Comparison of ENCODE assay signal across 8 cellular contexts in genomic region chr10:133379152-133379800, GRCh38. TPM values are rescaled to one million over a fixed set of nuclear protein-coding genes. Genes with fewer than 3 reads are reported as not detected.
DNase-seq lines count a peak whose midpoint lies in the region; ATAC-seq and TF ChIP-seq lines count a peak whose summit lies in the region.

Gene PAOX, plus strand, starts transcription at chr10:133379262. Its CDS starts 55 bp downstream, at chr10:133379317.

- no CpG with 5 or more reads among the region's 78 CpGs for WGBS in H9 (ENCODE audit: extremely low coverage, insufficient read length, low lambda C conversion rate)
- WGBS in transverse colon (ENCODE audit: low coverage in 1 of 2), 2 donors: 1% methylated on average over 36 of the region's 78 CpGs; no CpG with 5 or more reads in 1 of the 2 donors

- H3K9ac ChIP-seq in H9 (ENCODE audit: extremely low read depth, insufficient read length, low read length): no peak within 1 kb of the TSS
- H3K9ac ChIP-seq in fibroblast of lung (ENCODE audit: insufficient read depth, low read length): peak within 1 kb of the TSS; percentile 65

- H3K4me1 ChIP-seq in H9 (ENCODE audit: insufficient read depth, low read length) (no peaks in the 10 kb centered on the region), fibroblast of lung (ENCODE audit: control insufficient read depth, extremely low read depth, insufficient read depth, low read length) (peaks cover 2% of the 10 kb centered on the region), transverse colon (peaks cover 10 to 25% (median 20%) of the 10 kb centered on the region in 4 donors)
- H3K4me1 ChIP-seq in naive thymus-derived CD4-positive, alpha-beta T cell (ENCODE audit: control insufficient read depth in 2 of 2, insufficient read depth in 2 of 2, low read length in 2 of 2): peaks cover 0 to 3% of the 10 kb centered on the region in 2 donors

- no peak within 1 kb of the TSS for H3K23ac ChIP-seq in H9 (ENCODE audit: insufficient read length, low read depth, low read length)

- no peak within 1 kb of the TSS for H3T11ph ChIP-seq in H9 (ENCODE audit: low read length)

- TF ChIP-seq POLR2A in transverse colon (IDR thresholded peaks at IDR 0.05): peak; percentile 14

- DNase-seq in GM13976 (ENCODE audit: low spot score) (peak; percentile 88), H9 (peak; percentile 62), NCI-H2227 (lab: John Stamatoyannopoulos, UW; ENCODE audit: unreplicated experiment) (peak; percentile 49), fibroblast of lung (ENCODE audit: low read depth in 2 of 2) (peak; percentile 44 to 64), transverse colon (peak; percentile 77), NCI-H128 (lab: John Stamatoyannopoulos, UW; ENCODE audit: unreplicated experiment) (no peak)
- DNase-seq in activated T-cell treated with anti-CD3 and anti-CD28 coated beads, Interleukin-2, amount 50 U/mL, for 72 hours: peak; percentile 75 to 77
- DNase-seq in naive thymus-derived CD4-positive, alpha-beta T cell: peak in 8 of 9 donors; percentile 44 to 74 (median 54)

- no peak within 1 kb of the TSS for H3K27ac Mint-ChIP-seq in H9
- H3K27ac Mint-ChIP-seq in activated T-cell treated with anti-CD3 and anti-CD28 coated beads, Interleukin-2, amount 50 U/mL, for 72 hours: no peak within 1 kb of the TSS
- peak within 1 kb of the TSS in 5 of 9 donors; percentile 33 to 84 (median 75) for H3K27ac Mint-ChIP-seq in naive thymus-derived CD4-positive, alpha-beta T cell

- H3K27ac ChIP-seq in H9 (ENCODE audit: insufficient read length, low read depth, low read length) (no peak within 1 kb of the TSS), fibroblast of lung (ENCODE audit: insufficient read depth, low read length) (no peak within 1 kb of the TSS), transverse colon (peak within 1 kb of the TSS; percentile 86 to 94 (median 90))
- peak within 1 kb of the TSS; percentile 69 for H3K27ac ChIP-seq in naive thymus-derived CD4-positive, alpha-beta T cell (ENCODE audit: low read depth, low read length)

- H3K4me3 ChIP-seq in fibroblast of lung (replicated peaks in 1 of 4; ENCODE audit: control extremely low read depth in 1 of 4, insufficient read depth in 1 of 4, low read depth in 3 of 4, low read length in 4 of 4): peak within 1 kb of the TSS; percentile 54 to 79 (median 74)
- peak within 1 kb of the TSS; percentile 92 for H3K4me3 ChIP-seq in naive thymus-derived CD4-positive, alpha-beta T cell (ENCODE audit: low read length)
- peak within 1 kb of the TSS; percentile 55 to 94 (median 69) for H3K4me3 ChIP-seq in transverse colon

- no peak within 1 kb of the TSS for H2BK20ac ChIP-seq in H9 (ENCODE audit: low read depth, low read length, poor library complexity, severe bottlenecking)

- POLR2A ChIA-PET in naive thymus-derived CD4-positive, alpha-beta T cell (lab: Charles Lee): interaction anchor here (1.4 to 6.0 kb wide), 2 partner anchors 10 to 14 kb away, joined by 4 to 47 read pairs; no protein-coding TSS in a partner anchor

- H3K36me3 Mint-ChIP-seq in H9 (ENCODE audit: insufficient read depth in 1 of 3, low read depth in 3 of 3): peaks cover 0 to 5% (median 1%) of the 10 kb centered on the region in 3 experiments; a peak in 1 of 7 replicates
- no peaks in the 10 kb centered on the region for H3K36me3 Mint-ChIP-seq in activated T-cell treated with anti-CD3 and anti-CD28 coated beads, Interleukin-2, amount 50 U/mL, for 72 hours (ENCODE audit: insufficient read depth in 2 of 2)
- H3K36me3 Mint-ChIP-seq in naive thymus-derived CD4-positive, alpha-beta T cell: no peaks in the 10 kb centered on the region

- peaks cover 8% of the 10 kb centered on the region for H3K23me2 ChIP-seq in H9 (ENCODE audit: insufficient read length, low read depth, low read length, poor library complexity, severe bottlenecking)

- H3K9me3 Mint-ChIP-seq in H9: peaks cover 0 to 3% of the 10 kb centered on the region in 2 experiments; a peak in 2 of 5 replicates
- H3K9me3 Mint-ChIP-seq in activated T-cell treated with anti-CD3 and anti-CD28 coated beads, Interleukin-2, amount 50 U/mL, for 72 hours: no peaks in the 10 kb centered on the region
- no peaks in the 10 kb centered on the region for H3K9me3 Mint-ChIP-seq in naive thymus-derived CD4-positive, alpha-beta T cell

- H3K79me2 ChIP-seq in H9 (ENCODE audit: insufficient read depth, low read length) (no peaks in the 10 kb centered on the region), fibroblast of lung (ENCODE audit: control insufficient read depth, insufficient read depth, low read length) (no peaks in the 10 kb centered on the region)

- H4K8ac ChIP-seq in H9 (replicated peaks; ENCODE audit: insufficient read length, low read depth, low read length): no peak within 1 kb of the TSS

- in situ Hi-C loops in GM13976 (cut with MboI; ENCODE audit: low sequenced_read_pairs, unreplicated experiment): no loop called here
- in situ Hi-C loops in transverse colon (cut with MboI; ENCODE audit: low pct_ligation_motif_present in 1 of 4, low pct_unique_long_range_greater_than_20kb in 1 of 4, low sequenced_read_pairs in 3 of 4): no loop called here

- no peaks in the 10 kb centered on the region for H4K20me1 ChIP-seq in H9 (ENCODE audit: control insufficient read depth, insufficient read depth, insufficient read length)
- no peaks in the 10 kb centered on the region for H4K20me1 ChIP-seq in fibroblast of lung (ENCODE audit: control insufficient read depth, extremely low read depth, insufficient read depth, low read length)

- no peak within 1 kb of the TSS for H2BK12ac ChIP-seq in H9 (ENCODE audit: insufficient read length, low read depth, low read length)

- no peak within 1 kb of the TSS for H2AK5ac ChIP-seq in H9 (ENCODE audit: insufficient read length, low read length)

- ATAC-seq in activated T-cell treated with anti-CD3 and anti-CD28 coated beads, Interleukin-2, amount 50 U/mL, for 72 hours (replicated peaks in 1 of 2): peak; percentile 70 to 71
- ATAC-seq in naive thymus-derived CD4-positive, alpha-beta T cell: peak; percentile 65

- H3K4me1 Mint-ChIP-seq in H9: no peaks in the 10 kb centered on the region
- H3K4me1 Mint-ChIP-seq in activated T-cell treated with anti-CD3 and anti-CD28 coated beads, Interleukin-2, amount 50 U/mL, for 72 hours (ENCODE audit: low read depth): no peaks in the 10 kb centered on the region
- H3K4me1 Mint-ChIP-seq in naive thymus-derived CD4-positive, alpha-beta T cell: peaks cover 0 to 14% (median 7%) of the 10 kb centered on the region in 7 donors

- no peak for TF ChIP-seq CTCF in GM13976 (IDR thresholded peaks at IDR 0.05; ENCODE audit: borderline replicate concordance, control extremely low read depth, extremely low read depth, insufficient read depth, missing control alignments)
- no peak for TF ChIP-seq CTCF in H9 (conservative IDR thresholded peaks at IDR 0.05)
- TF ChIP-seq CTCF in fibroblast of lung (conservative IDR thresholded peaks at IDR 0.05 in 1 of 2, IDR thresholded peaks at IDR 0.05 in 1 of 2; ENCODE audit: low read depth in 1 of 2, low read length in 2 of 2): no peak
- TF ChIP-seq CTCF in transverse colon (IDR thresholded peaks at IDR 0.05): no peak

- H4K91ac ChIP-seq in H9 (ENCODE audit: insufficient read length, low read depth, low read length): no peak within 1 kb of the TSS

- peak within 1 kb of the TSS; percentile 62 for H3K4me2 ChIP-seq in H9 (ENCODE audit: insufficient read depth, insufficient read length, low read length)
- peak within 1 kb of the TSS; percentile 91 for H3K4me2 ChIP-seq in fibroblast of lung (ENCODE audit: extremely low read depth, insufficient read depth, low read length)

- H2BK120ac ChIP-seq in H9 (ENCODE audit: low read depth, low read length, poor library complexity, severe bottlenecking): no peak within 1 kb of the TSS

- H3K79me1 ChIP-seq in H9 (ENCODE audit: insufficient read depth, low read depth, low read length, poor library complexity, severe bottlenecking): no peaks in the 10 kb centered on the region

- H3K4me3 Mint-ChIP-seq in H9: peak within 1 kb of the TSS; percentile 66 to 85
- H3K4me3 Mint-ChIP-seq in activated T-cell treated with anti-CD3 and anti-CD28 coated beads, Interleukin-2, amount 50 U/mL, for 72 hours: peak within 1 kb of the TSS; percentile 81 to 88
- peak within 1 kb of the TSS; percentile 82 to 90 (median 86) for H3K4me3 Mint-ChIP-seq in naive thymus-derived CD4-positive, alpha-beta T cell

- H4K5ac ChIP-seq in H9 (ENCODE audit: insufficient read length, low read depth, low read length): no peak within 1 kb of the TSS

- peaks cover 52% of the 10 kb centered on the region for H3K27me3 Mint-ChIP-seq in H9 (ENCODE audit: low read depth)
- H3K27me3 Mint-ChIP-seq in activated T-cell treated with anti-CD3 and anti-CD28 coated beads, Interleukin-2, amount 50 U/mL, for 72 hours (ENCODE audit: low read depth): no peaks in the 10 kb centered on the region
- H3K27me3 Mint-ChIP-seq in naive thymus-derived CD4-positive, alpha-beta T cell: peaks cover 0 to 11% (median 0%) of the 10 kb centered on the region in 5 donors

- H3K18ac ChIP-seq in H9 (ENCODE audit: insufficient read length, low read depth, low read length): no peak within 1 kb of the TSS

- H3K4ac ChIP-seq in H9 (ENCODE audit: low read depth, low read length): no peak within 1 kb of the TSS

- H3K27me3 ChIP-seq in H9 (ENCODE audit: insufficient read depth, low read length) (peaks cover 18% of the 10 kb centered on the region), fibroblast of lung (ENCODE audit: control insufficient read depth, insufficient read depth, low read length) (no peaks in the 10 kb centered on the region), transverse colon (no peaks in the 10 kb centered on the region)
- no peaks in the 10 kb centered on the region for H3K27me3 ChIP-seq in naive thymus-derived CD4-positive, alpha-beta T cell (ENCODE audit: control insufficient read depth in 2 of 2, insufficient read depth in 2 of 2, low read length in 2 of 2)

- H3K14ac ChIP-seq in H9 (ENCODE audit: insufficient read depth, low read length): no peak within 1 kb of the TSS

- no peak within 1 kb of the TSS for H2BK5ac ChIP-seq in H9 (ENCODE audit: insufficient read length, low read length)

- no peaks in the 10 kb centered on the region for H3K9me3 ChIP-seq in H9 (ENCODE audit: control insufficient read depth, low read depth, low read length)
- no peaks in the 10 kb centered on the region for H3K9me3 ChIP-seq in fibroblast of lung (ENCODE audit: control insufficient read depth, insufficient read depth, low read depth, low read length)
- H3K9me3 ChIP-seq in naive thymus-derived CD4-positive, alpha-beta T cell (ENCODE audit: control insufficient read depth in 2 of 3, low read length in 3 of 3): no peaks in the 10 kb centered on the region
- H3K9me3 ChIP-seq in transverse colon: no peaks in the 10 kb centered on the region

- H2BK15ac ChIP-seq in H9 (ENCODE audit: low read depth, low read length): no peak within 1 kb of the TSS

- intact Hi-C loops in naive thymus-derived CD4-positive, alpha-beta T cell (cut with micrococcal nuclease): loop anchor here (1.0 to 10.0 kb wide), 6 partner anchors 10 to 844 kb away; partner anchors contain the start of genes INPP5A (in 2 of the 2) and MTG1 (in 1 of the 2)
- intact Hi-C loops in transverse colon (cut with DNase I; ENCODE audit: low total_unique reads): no loop called here

- H3K36me3 ChIP-seq in fibroblast of lung (ENCODE audit: control insufficient read depth, insufficient read depth, low read length) (no peaks in the 10 kb centered on the region), transverse colon (no peaks in the 10 kb centered on the region)
- peaks cover 0 to 4% (median 0%) of the 10 kb centered on the region in 3 experiments for H3K36me3 ChIP-seq in naive thymus-derived CD4-positive, alpha-beta T cell (ENCODE audit: control insufficient read depth in 2 of 3, insufficient read depth in 3 of 3, low read length in 3 of 3)

- no peak within 1 kb of the TSS for H2AFZ ChIP-seq in H9 (ENCODE audit: low read length)
- H2AFZ ChIP-seq in fibroblast of lung (ENCODE audit: low read length): peak within 1 kb of the TSS; percentile 94

- H3K56ac ChIP-seq in H9 (ENCODE audit: insufficient read length, low read depth, low read length): no peak within 1 kb of the TSS

- no peak for TF ChIP-seq EP300 in transverse colon (IDR thresholded peaks at IDR 0.05; ENCODE audit: low read depth)

- CTCF ChIA-PET in naive thymus-derived CD4-positive, alpha-beta T cell (lab: Charles Lee): no interaction called here

RNA-seq across cellular contexts. Expression of gene PAOX, which starts in this region (rescaled TPM):
- 5.3 and 5.6 TPM in 2 replicates for total RNA-seq in H9 (2021)
- total RNA-seq in activated T-cell treated with anti-CD3 and anti-CD28 coated beads, Interleukin-2, amount 50 U/mL, for 72 hours: 10 to 100 TPM; 12.4 to 13.8 TPM
- total RNA-seq in fibroblast of lung: 9.2 and 9.8 TPM in 2 replicates
- 2.4 and 3.3 TPM in 2 replicates for polyA plus RNA-seq in fibroblast of lung
- 3.9 and 5.6 TPM in 2 replicates for polyA plus RNA-seq in fibroblast of lung (2012)
- polyA minus RNA-seq in fibroblast of lung (ENCODE audit: low replicate concordance): 3.3 and 7.7 TPM in 2 replicates
- 1 to 10 TPM; 1.6 to 9.8 (median 7.7) TPM for total RNA-seq in naive thymus-derived CD4-positive, alpha-beta T cell
- polyA plus RNA-seq in naive thymus-derived CD4-positive, alpha-beta T cell: 1 to 10 TPM; 6.1 to 8.7 TPM
- total RNA-seq in transverse colon: 10 to 100 TPM; 11.3 to 32.4 (median 17.1) TPM

Comparison
In these comparisons a context has a peak if more than half of its experiments do, and no peak if none do; other contexts are left out.
1. H3K27ac ChIP-seq: peak in naive thymus-derived CD4-positive, alpha-beta T cell (single experiment) and transverse colon (4 of 4); none in H9 (single experiment) and fibroblast of lung (single experiment).
2. H3K27ac Mint-ChIP-seq: peak in naive thymus-derived CD4-positive, alpha-beta T cell (5 of 9); none in H9 (0 of 3) and activated T-cell treated with anti-CD3 and anti-CD28 coated beads, Interleukin-2, amount 50 U/mL, for 72 hours (single experiment).
3. Peak in every context shown above with its lines, with median percentiles within 50 percentile points of each other: H3K4me3 Mint-ChIP-seq and H3K4me3 ChIP-seq.